Comparison of ENCODE assay signal across 21 cellular contexts in the genomic region with DNA sequence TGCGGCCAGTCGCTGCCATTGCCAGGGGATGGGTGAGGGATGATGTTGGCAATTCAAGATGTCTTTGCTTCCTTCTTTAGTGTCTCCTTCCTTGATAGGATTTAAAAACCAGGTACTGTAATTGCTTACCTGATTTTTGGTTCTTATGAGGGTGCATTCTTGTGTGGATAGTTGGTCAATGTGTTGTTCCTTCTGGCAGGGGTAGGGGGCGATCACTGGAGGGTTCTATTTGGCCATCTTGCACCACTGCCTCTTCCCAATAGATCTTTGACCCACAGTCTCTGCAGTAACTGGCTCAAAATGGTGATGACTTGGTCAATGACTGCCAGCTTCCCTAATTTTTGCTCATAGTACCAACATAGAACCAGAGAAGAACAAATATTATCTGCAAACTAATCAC.
"Had no signal": no experiment of that assay in that cellular context is flagged by ENCODE, and none has a peak within 500 bp of the region (broad histone marks: within the 10 kb centered on the region; RNA-seq: fewer than 3 reads in every experiment).

No MANE protein-coding gene starts in this region.

- H3K4me1 Mint-ChIP-seq: activated CD4-positive, alpha-beta memory T cell treated with anti-CD3 and anti-CD28 coated beads, Interleukin-2, amount 10 ng/mL, durations not matched to agents 7 days and 5 days; activated CD4-positive, alpha-beta T cell treated with anti-CD3 and anti-CD28 coated beads for 36 hours; activated naive CD4-positive, alpha-beta T cell treated with anti-CD3 and anti-CD28 coated beads, Interleukin-2, amount 10 ng/mL, durations not matched to agents 7 days and 5 days; activated naive CD8-positive, alpha-beta T cell treated with anti-CD3 and anti-CD28 coated beads for 36 hours; T-helper 17 cell had no signal

- ATAC-seq: activated CD4-positive, alpha-beta T cell treated with anti-CD3 and anti-CD28 coated beads for 36 hours; activated T-cell treated with anti-CD3 and anti-CD28 coated beads, Interleukin-2, amount 50 U/mL, for 72 hours; PC-3; T-helper 17 cell had no signal

- H3K27ac Mint-ChIP-seq: activated CD4-positive, alpha-beta memory T cell treated with anti-CD3 and anti-CD28 coated beads, Interleukin-2, amount 10 ng/mL, durations not matched to agents 7 days and 5 days; activated CD4-positive, alpha-beta T cell treated with anti-CD3 and anti-CD28 coated beads for 36 hours; activated naive CD4-positive, alpha-beta T cell treated with anti-CD3 and anti-CD28 coated beads, Interleukin-2, amount 10 ng/mL, durations not matched to agents 7 days and 5 days; activated naive CD8-positive, alpha-beta T cell treated with anti-CD3 and anti-CD28 coated beads for 36 hours; activated T-cell treated with anti-CD3 and anti-CD28 coated beads, Interleukin-2, amount 50 U/mL, for 72 hours; activated T-helper 2 cell treated with anti-CD3 and anti-CD28 coated beads, Interferon-gamma antibody, Interleukin-2, Interleukin-4, amounts not matched to agents 10 μg/mL and 5 μg/mL and 100 μg/mL, durations not matched to agents 14 hours and 24 hours and 36 hours; T-helper 17 cell had no signal

- H3K9me3 ChIP-seq: MG63 had no signal

- DNase-seq: activated CD4-positive, alpha-beta memory T cell treated with anti-CD3 and anti-CD28 coated beads, Interleukin-2, amount 10 ng/mL, durations not matched to agents 7 days and 5 days; activated CD4-positive, alpha-beta T cell treated with anti-CD3 and anti-CD28 coated beads for 36 hours; activated CD4-positive, alpha-beta T cell treated with anti-CD3 and anti-CD28 coated beads, Interleukin-2, amount 50 U/mL, for 1 hour; activated gamma-delta T cell treated with Interleukin-2 at 50 U/mL for 16 hours; activated naive CD4-positive, alpha-beta T cell treated with anti-CD3 and anti-CD28 coated beads, Interleukin-2, amount 10 ng/mL, durations not matched to agents 7 days and 5 days; activated naive CD8-positive, alpha-beta T cell treated with anti-CD3 and anti-CD28 coated beads for 36 hours; activated T-cell treated with anti-CD3 and anti-CD28 coated beads, Interleukin-2, amount 50 U/mL, for 72 hours; cerebellar nuclear complex; MG63; MV-4-11; NCI-H1092 treated with DMSO at 0.1 percent for 48 hours; NCI-H1436; NCI-H1694 treated with DMSO at 0.1 percent for 48 hours; NCI-H2029 treated with DMSO at 0.1 percent for 48 hours; NCI-H446; NCI-H524; PC-3; SIG-M5; T-helper 17 cell; T-helper 9 cell had no signal

- H3K4me3 ChIP-seq: MG63 had no signal

- H3K36me3 ChIP-seq: MG63 had no signal

- H3K4me3 Mint-ChIP-seq: activated CD4-positive, alpha-beta memory T cell treated with anti-CD3 and anti-CD28 coated beads, Interleukin-2, amount 10 ng/mL, durations not matched to agents 7 days and 5 days; activated CD4-positive, alpha-beta T cell treated with anti-CD3 and anti-CD28 coated beads for 36 hours; activated naive CD4-positive, alpha-beta T cell treated with anti-CD3 and anti-CD28 coated beads, Interleukin-2, amount 10 ng/mL, durations not matched to agents 7 days and 5 days; activated naive CD8-positive, alpha-beta T cell treated with anti-CD3 and anti-CD28 coated beads for 36 hours; activated T-cell treated with anti-CD3 and anti-CD28 coated beads, Interleukin-2, amount 50 U/mL, for 72 hours; T-helper 17 cell had no signal

- H3K27me3 ChIP-seq: MG63 had no signal

- H3K36me3 Mint-ChIP-seq: activated naive CD4-positive, alpha-beta T cell treated with anti-CD3 and anti-CD28 coated beads, Interleukin-2, amount 10 ng/mL, durations not matched to agents 7 days and 5 days; activated naive CD8-positive, alpha-beta T cell treated with anti-CD3 and anti-CD28 coated beads for 36 hours had no signal

- H3K27me3 Mint-ChIP-seq: activated CD4-positive, alpha-beta memory T cell treated with anti-CD3 and anti-CD28 coated beads, Interleukin-2, amount 10 ng/mL, durations not matched to agents 7 days and 5 days; activated CD4-positive, alpha-beta T cell treated with anti-CD3 and anti-CD28 coated beads for 36 hours; activated naive CD4-positive, alpha-beta T cell treated with anti-CD3 and anti-CD28 coated beads, Interleukin-2, amount 10 ng/mL, durations not matched to agents 7 days and 5 days; activated naive CD8-positive, alpha-beta T cell treated with anti-CD3 and anti-CD28 coated beads for 36 hours; T-helper 17 cell had no signal
